12 cellular contexts compared by ENCODE assay signal in the genomic region with DNA sequence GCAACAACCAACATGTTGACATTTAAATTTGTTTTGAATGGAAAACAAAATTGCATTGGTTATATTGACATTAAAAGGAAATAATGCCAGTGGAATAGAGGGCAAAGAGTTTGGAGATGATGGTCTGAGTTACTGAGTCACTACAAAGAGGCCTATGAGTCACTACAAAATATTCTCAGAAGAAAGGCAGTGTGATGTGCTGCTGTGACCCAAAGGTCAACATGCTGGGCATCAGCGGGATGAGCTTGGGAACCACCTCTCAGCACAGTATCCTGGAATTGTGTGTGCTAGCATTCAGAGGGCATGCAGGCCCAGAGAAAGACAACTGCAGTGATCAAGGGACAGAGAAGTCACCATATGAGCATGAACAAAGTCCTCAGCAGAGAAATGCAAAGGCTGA. TPM values are rescaled to one million over a fixed set of nuclear protein-coding genes. Genes with fewer than 3 reads are reported as not detected.
DNase-seq lines count a peak whose midpoint lies in the region; ATAC-seq, FAIRE-seq and TF ChIP-seq lines count a peak whose summit lies in the region.
"Had no signal": no experiment of that assay in that cellular context is flagged by ENCODE, and none has a peak within 500 bp of the region (broad histone marks: within the 10 kb centered on the region; RNA-seq: fewer than 3 reads in every experiment).

No MANE protein-coding gene starts in this region.

- H3K4me3 ChIP-seq in GM12878 = peak overlapping the region; percentile 22; the same call in 1 of the 2 replicates
- no peak overlapping the region for H3K4me3 ChIP-seq in hepatocyte

- no peaks in the 10 kb centered on the region for H4K20me1 ChIP-seq in GM12878 (ENCODE audit: control insufficient read depth, insufficient read depth)
- H4K20me1 ChIP-seq in hepatocyte (ENCODE audit: insufficient read depth, poor library complexity, severe bottlenecking) = no peaks in the 10 kb centered on the region

- H2AFZ ChIP-seq in GM12878 (ENCODE audit: control insufficient read depth, low read depth, low read length) (no peak overlapping the region), hepatocyte (no peak overlapping the region)

- peaks cover 22% of the 10 kb centered on the region for H3K9me3 Mint-ChIP-seq in nephron progenitor cell

- H3K4me1 Mint-ChIP-seq in nephron progenitor cell = peaks cover 30% of the 10 kb centered on the region

- H3K36me3 ChIP-seq in GM12878 (ENCODE audit: control insufficient read depth in 2 of 2, insufficient read depth in 2 of 2, low read length in 1 of 2) (no peaks in the 10 kb centered on the region; a peak in 2 of 4 replicates), hepatocyte (replicated peaks; ENCODE audit: insufficient read depth, low read depth) (no peaks in the 10 kb centered on the region)

- no peak for TF ChIP-seq RAD21 in GM12878 (IDR thresholded peaks at IDR 0.05; ENCODE audit: insufficient read depth, low read depth, low read length)

- CTCF ChIA-PET in GM12878 (lab: Yijun Ruan, JAX) = no interaction called here

- intact Hi-C loops in GM12878 (cut with micrococcal nuclease; ENCODE audit: unreplicated experiment) = no loop called here

- no peak for ATAC-seq in GM12878
- no peak for ATAC-seq in GM19324 (IDR thresholded peaks at IDR 0.05; ENCODE audit: low FRiP score, unreplicated experiment)
- ATAC-seq in HG03045 (IDR thresholded peaks at IDR 0.05; ENCODE audit: unreplicated experiment) = no peak

- H3K4me2 ChIP-seq in GM12878 (ENCODE audit: control insufficient read depth, insufficient read depth) (no peak overlapping the region; the same call in 1 of the 2 replicates), hepatocyte (no peak overlapping the region)

- H3K27ac ChIP-seq in GM12878 (ENCODE audit: control insufficient read depth, insufficient read depth) = no peak overlapping the region
- no peak overlapping the region for H3K27ac ChIP-seq in hepatocyte

- no peak for TF ChIP-seq POLR2A in GM12878 (IDR thresholded peaks at IDR 0.05; ENCODE audit: low read depth, low read length)

- RAD21 ChIA-PET in GM12878 (lab: Charles Lee; ENCODE audit: unreplicated experiment) = interaction anchor here (1.5 kb wide), 1 partner anchor 83 kb away, joined by 4 read pairs; no protein-coding TSS in a partner anchor

- no TSS peak for BruUV-seq in GM12878 (replicated peaks; lab: Mats Ljungman, UMichigan)

- H3K9ac ChIP-seq in GM12878 (ENCODE audit: control insufficient read depth, insufficient read depth, low read length) = no peak overlapping the region

- POLR2A ChIA-PET in GM12878 (lab: Charles Lee) = no interaction called here

- H3K27me3 ChIP-seq in GM12878 (replicated peaks in 1 of 2; ENCODE audit: control insufficient read depth in 2 of 2, insufficient read depth in 2 of 2, low read length in 1 of 2) = no peaks in the 10 kb centered on the region
- no peaks in the 10 kb centered on the region for H3K27me3 ChIP-seq in hepatocyte

- no peak for FAIRE-seq in GM12878 (lab: Jason Lieb, UNC)
- FAIRE-seq: colon had no signal

- H3K9me3 ChIP-seq in GM12878 (replicated peaks; ENCODE audit: control insufficient read depth, insufficient read depth, low read length) (no peaks in the 10 kb centered on the region), hepatocyte (ENCODE audit: low read depth) (no peaks in the 10 kb centered on the region)

- H3K4me3 Mint-ChIP-seq in nephron progenitor cell = peak overlapping the region; percentile 52

- TF ChIP-seq EP300 in GM12878 (IDR thresholded peaks at IDR 0.05; ENCODE audit: borderline replicate concordance in 1 of 2, control insufficient read depth in 1 of 2, low read depth in 2 of 2, low read length in 2 of 2) = no peak

- H3K9me2 ChIP-seq in hepatocyte (replicated peaks; ENCODE audit: insufficient read depth) = no peaks in the 10 kb centered on the region

- SMC1A ChIA-PET in GM12878 (lab: Charles Lee; ENCODE audit: uncharacterized antibody, unreplicated experiment) = interaction anchor here (2.1 to 2.9 kb wide), 2 partner anchors 10 to 12 kb away, joined by 5 to 10 read pairs; no protein-coding TSS in a partner anchor

- in situ Hi-C loops in GM12878 (cut with MboI) = no loop called here

- H3K79me2 ChIP-seq in GM12878 (ENCODE audit: control insufficient read depth, insufficient read depth, low read length) (peaks cover 46% of the 10 kb centered on the region), hepatocyte (peaks cover 23% of the 10 kb centered on the region)

- DNase-seq in EL = peak; percentile 79
- peak; percentile 68 for DNase-seq in NCI-H226
- DNase-seq in GM12878 (ENCODE audit: low read depth, low spot score) = no peak
- DNase-seq in nephron progenitor cell = no peak
- no peak for DNase-seq in hepatocyte (ENCODE audit: low spot score)
- no peak for DNase-seq in activated naive CD4-positive, alpha-beta T cell treated with anti-CD3 and anti-CD28 coated beads, Interleukin-2, amount 50 U/mL, for 16 hours
- DNase-seq: NCI-H1105, nucleus accumbens, OCI-M1 had no signal

- H3K27ac Mint-ChIP-seq in nephron progenitor cell = no peak overlapping the region

- no peaks in the 10 kb centered on the region for H3K4me1 ChIP-seq in GM12878 (ENCODE audit: control insufficient read depth, insufficient read depth, low read length)
- peaks cover 6% of the 10 kb centered on the region for H3K4me1 ChIP-seq in hepatocyte (ENCODE audit: insufficient read depth)

- 55% methylated on average over 1 of the region's 1 CpG for WGBS in GM12878 (ENCODE audit: insufficient coverage, insufficient replicate concordance, low lambda C conversion rate, missing lambda C conversion rate)
- 52% methylated on average over 1 of the region's 1 CpG for WGBS in hepatocyte (ENCODE audit: low lambda C conversion rate, missing lambda C conversion rate)

- H3K36me3 Mint-ChIP-seq in nephron progenitor cell (ENCODE audit: low read depth) = peaks cover 4% of the 10 kb centered on the region

- H3K27me3 Mint-ChIP-seq in nephron progenitor cell (ENCODE audit: low read depth, poor library complexity) = no peaks in the 10 kb centered on the region

- no peak for TF ChIP-seq CTCF in GM12878 (IDR thresholded peaks at IDR 0.05 in 2 of 3, conservative IDR thresholded peaks at IDR 0.05 in 1 of 3; ENCODE audit: control insufficient read depth in 2 of 3, extremely low read depth in 1 of 3, insufficient read depth in 1 of 3, low read depth in 3 of 3, low read length in 3 of 3)
- no peak for TF ChIP-seq CTCF in nephron progenitor cell (IDR thresholded peaks at IDR 0.05)
- no peak for TF ChIP-seq CTCF in hepatocyte (IDR thresholded peaks at IDR 0.05; ENCODE audit: poor library complexity)

RNA-seq across cellular contexts. Expression of a gene that starts 2.8 kb away (rescaled TPM):
- total RNA-seq in GM12878 (2013; cell fraction: nucleolus; rRNA removed) = 3.9 and 4.4 TPM in 2 replicates
- 25.0 and 26.5 TPM in 2 replicates for total RNA-seq in GM12878 (2014; rRNA removed)
- total RNA-seq in GM12878 (2014; rRNA removed; fragmentation: Illumina TruSeq; extraction: Trizol) = 14.0 and 15.6 TPM in 2 replicates
- total RNA-seq in GM12878 (2021) = 10.3 and 10.4 TPM in 2 replicates
- 11.5 TPM for polyA plus RNA-seq in GM12878 (2011; ENCODE audit: low read depth)
- polyA plus RNA-seq in GM12878 (2011; rRNA removed) = 27.9 and 30.5 TPM in 2 replicates
- polyA plus RNA-seq in GM12878 (2011; cell fraction: cytosol; rRNA removed) = 31.7 and 33.4 TPM in 2 replicates
- polyA plus RNA-seq in GM12878 (2011; cell fraction: nucleus; rRNA removed) = 14.2 and 16.6 TPM in 2 replicates
- polyA plus RNA-seq in GM12878 (2012) = 12.7 and 15.9 TPM in 2 replicates
- 12.3 and 14.6 TPM in 2 replicates for polyA plus RNA-seq in GM12878 (2014; fragmentation: Illumina TruSeq; extraction: Trizol)
- polyA plus RNA-seq in GM12878 (2014; fragmentation: Nextera tagmentation; extraction: Ambion mirVana) = 10 to 100 TPM in 1 of 2 experiments, 1 to 10 TPM in 1; 5.8 to 10.4 TPM
- 33.7 and 36.4 TPM in 2 replicates for polyA plus RNA-seq in GM12878 (2014; rRNA removed)
- 10 to 100 TPM; 30.0 to 33.4 TPM for polyA plus RNA-seq in GM12878 (2016; fragmentation: Nextera tagmentation; extraction: Ambion mirVana)
- 9.4 TPM in 2 replicates for polyA minus RNA-seq in GM12878 (2011; rRNA and poly(A)+ RNA removed)
- polyA minus RNA-seq in GM12878 (2011; cell fraction: cytosol; rRNA and poly(A)+ RNA removed) = 2.5 and 3.0 TPM in 2 replicates
- 0.77 and 2.1 TPM in 2 replicates for polyA minus RNA-seq in GM12878 (2011; cell fraction: nucleus; rRNA and poly(A)+ RNA removed)
- 10.8 and 14.2 TPM in 2 replicates for total RNA-seq in hepatocyte
- 16.3 and 18.4 TPM in 2 replicates for polyA plus RNA-seq in hepatocyte

RNA-seq across cellular contexts. Expression of a gene that starts 2.8 kb away (rescaled TPM):
- 9.2 TPM in 2 replicates for total RNA-seq in GM12878 (2013; cell fraction: nucleolus; rRNA removed)
- 31.6 and 34.3 TPM in 2 replicates for total RNA-seq in GM12878 (2014; rRNA removed)
- 20.6 and 25.6 TPM in 2 replicates for total RNA-seq in GM12878 (2014; rRNA removed; fragmentation: Illumina TruSeq; extraction: Trizol)
- total RNA-seq in GM12878 (2021) = 29.8 and 43.2 TPM in 2 replicates
- polyA plus RNA-seq in GM12878 (2011; ENCODE audit: low read depth) = 19.5 TPM
- 32.8 and 115 TPM in 2 replicates for polyA plus RNA-seq in GM12878 (2011; rRNA removed)
- polyA plus RNA-seq in GM12878 (2011; cell fraction: cytosol; rRNA removed) = 2.2 and 3.1 TPM in 2 replicates
- 18.3 and 27.0 TPM in 2 replicates for polyA plus RNA-seq in GM12878 (2011; cell fraction: nucleus; rRNA removed)
- polyA plus RNA-seq in GM12878 (2012) = 37.1 and 39.6 TPM in 2 replicates
- 25.7 and 48.3 TPM in 2 replicates for polyA plus RNA-seq in GM12878 (2014; fragmentation: Illumina TruSeq; extraction: Trizol)
- 10 to 100 TPM; 30.2 to 52.9 TPM for polyA plus RNA-seq in GM12878 (2014; fragmentation: Nextera tagmentation; extraction: Ambion mirVana)
- 15.8 and 16.6 TPM in 2 replicates for polyA plus RNA-seq in GM12878 (2014; rRNA removed)
- 10 to 100 TPM; 56.5 to 74.0 TPM for polyA plus RNA-seq in GM12878 (2016; fragmentation: Nextera tagmentation; extraction: Ambion mirVana)
- 9.0 and 10.4 TPM in 2 replicates for polyA minus RNA-seq in GM12878 (2011; rRNA and poly(A)+ RNA removed)
- 6.0 and 7.1 TPM in 2 replicates for polyA minus RNA-seq in GM12878 (2011; cell fraction: cytosol; rRNA and poly(A)+ RNA removed)
- 6.6 and 8.8 TPM in 2 replicates for polyA minus RNA-seq in GM12878 (2011; cell fraction: nucleus; rRNA and poly(A)+ RNA removed)
- 0.32 and 1.7 TPM in 2 replicates for total RNA-seq in hepatocyte
- 13.2 TPM in 2 replicates for polyA plus RNA-seq in hepatocyte

RNA-seq across cellular contexts. Expression of a gene that starts 3.1 kb away (rescaled TPM):
- total RNA-seq in GM12878 (2013; cell fraction: nucleolus; rRNA removed) = 25.7 and 26.0 TPM in 2 replicates
- total RNA-seq in GM12878 (2014; rRNA removed) (15.5 and 16.9 TPM in 2 replicates), GM12878 (2014; rRNA removed; fragmentation: Illumina TruSeq; extraction: Trizol) (29.1 and 29.9 TPM in 2 replicates), GM12878 (2021) (25.7 and 30.7 TPM in 2 replicates), hepatocyte (13.4 and 19.8 TPM in 2 replicates)
- polyA plus RNA-seq in GM12878 (2011; ENCODE audit: low read depth) = 13.1 TPM
- polyA plus RNA-seq in GM12878 (2011; rRNA removed) (43.0 and 50.7 TPM in 2 replicates), GM12878 (2014; fragmentation: Illumina TruSeq; extraction: Trizol) (41.1 and 50.1 TPM in 2 replicates), GM12878 (2014; fragmentation: Nextera tagmentation; extraction: Ambion mirVana) (10 to 100 TPM; 29.5 to 40.6 TPM), GM12878 (2014; rRNA removed) (20.5 and 21.9 TPM in 2 replicates), GM12878 (2016; fragmentation: Nextera tagmentation; extraction: Ambion mirVana) (10 to 100 TPM; 53.0 to 57.5 TPM), hepatocyte (21.5 and 27.2 TPM in 2 replicates)
- 27.1 and 28.8 TPM in 2 replicates for polyA plus RNA-seq in GM12878 (2011; cell fraction: cytosol; rRNA removed)
- polyA plus RNA-seq in GM12878 (2011; cell fraction: nucleus; rRNA removed) = 18.0 TPM in 2 replicates
- 17.9 and 19.8 TPM in 2 replicates for polyA plus RNA-seq in GM12878 (2012)
- 34.4 and 52.9 TPM in 2 replicates for polyA minus RNA-seq in GM12878 (2011; rRNA and poly(A)+ RNA removed)
- 11.9 and 15.4 TPM in 2 replicates for polyA minus RNA-seq in GM12878 (2011; cell fraction: cytosol; rRNA and poly(A)+ RNA removed)
- polyA minus RNA-seq in GM12878 (2011; cell fraction: nucleus; rRNA and poly(A)+ RNA removed) = 15.1 and 27.1 TPM in 2 replicates

RNA-seq across cellular contexts. Expression of a gene that starts 41.5 kb away (rescaled TPM):
- 18.8 and 21.1 TPM in 2 replicates for total RNA-seq in GM12878 (2013; cell fraction: nucleolus; rRNA removed)
- total RNA-seq in GM12878 (2014; rRNA removed) (70.5 and 89.0 TPM in 2 replicates), GM12878 (2014; rRNA removed; fragmentation: Illumina TruSeq; extraction: Trizol) (116 and 118 TPM in 2 replicates), GM12878 (2021) (105 and 106 TPM in 2 replicates), hepatocyte (57.7 and 65.7 TPM in 2 replicates)
- polyA plus RNA-seq in GM12878 (2011; ENCODE audit: low read depth) = 60.2 TPM
- polyA plus RNA-seq in GM12878 (2011; rRNA removed) (353 and 397 TPM in 2 replicates), GM12878 (2014; fragmentation: Illumina TruSeq; extraction: Trizol) (175 and 235 TPM in 2 replicates), GM12878 (2014; fragmentation: Nextera tagmentation; extraction: Ambion mirVana) (100 to 1,000 TPM; 232 to 285 TPM), GM12878 (2014; rRNA removed) (114 and 115 TPM in 2 replicates), GM12878 (2016; fragmentation: Nextera tagmentation; extraction: Ambion mirVana) (100 to 1,000 TPM; 165 to 166 TPM), hepatocyte (87.5 and 103 TPM in 2 replicates)
- 234 and 319 TPM in 2 replicates for polyA plus RNA-seq in GM12878 (2011; cell fraction: cytosol; rRNA removed)
- polyA plus RNA-seq in GM12878 (2011; cell fraction: nucleus; rRNA removed) = 98.3 and 154 TPM in 2 replicates
- polyA plus RNA-seq in GM12878 (2012) = 68.1 and 85.7 TPM in 2 replicates
- polyA minus RNA-seq in GM12878 (2011; rRNA and poly(A)+ RNA removed) = 93.4 and 98.9 TPM in 2 replicates
- polyA minus RNA-seq in GM12878 (2011; cell fraction: cytosol; rRNA and poly(A)+ RNA removed) = 14.0 and 20.4 TPM in 2 replicates
- 19.3 and 23.0 TPM in 2 replicates for polyA minus RNA-seq in GM12878 (2011; cell fraction: nucleus; rRNA and poly(A)+ RNA removed)

RNA-seq across cellular contexts. Expression of a gene that starts 45.6 kb away (rescaled TPM):
- 5.2 and 5.9 TPM in 2 replicates for total RNA-seq in GM12878 (2013; cell fraction: nucleolus; rRNA removed)
- 5.1 and 5.3 TPM in 2 replicates for total RNA-seq in GM12878 (2014; rRNA removed)
- total RNA-seq in GM12878 (2014; rRNA removed; fragmentation: Illumina TruSeq; extraction: Trizol) = 3.8 and 4.8 TPM in 2 replicates
- 4.5 and 5.0 TPM in 2 replicates for total RNA-seq in GM12878 (2021)
- 2.8 TPM for polyA plus RNA-seq in GM12878 (2011; ENCODE audit: low read depth)
- polyA plus RNA-seq in GM12878 (2011; rRNA removed) = 8.1 and 11.9 TPM in 2 replicates
- polyA plus RNA-seq in GM12878 (2011; cell fraction: cytosol; rRNA removed) = 5.7 and 6.6 TPM in 2 replicates
- polyA plus RNA-seq in GM12878 (2011; cell fraction: nucleus; rRNA removed) = 2.8 and 4.1 TPM in 2 replicates
- 3.9 and 5.7 TPM in 2 replicates for polyA plus RNA-seq in GM12878 (2012)
- polyA plus RNA-seq in GM12878 (2014; fragmentation: Illumina TruSeq; extraction: Trizol) = 6.4 and 7.4 TPM in 2 replicates
- polyA plus RNA-seq in GM12878 (2014; fragmentation: Nextera tagmentation; extraction: Ambion mirVana) = 1 to 10 TPM; 3.0 to 3.7 TPM
- polyA plus RNA-seq in GM12878 (2014; rRNA removed) = 4.1 and 4.9 TPM in 2 replicates
- polyA plus RNA-seq in GM12878 (2016; fragmentation: Nextera tagmentation; extraction: Ambion mirVana) = 1 to 10 TPM; 6.1 to 7.1 TPM
- polyA minus RNA-seq in GM12878 (2011; rRNA and poly(A)+ RNA removed) = 6.6 and 7.1 TPM in 2 replicates
- 1.3 and 1.8 TPM in 2 replicates for polyA minus RNA-seq in GM12878 (2011; cell fraction: cytosol; rRNA and poly(A)+ RNA removed)
- polyA minus RNA-seq in GM12878 (2011; cell fraction: nucleus; rRNA and poly(A)+ RNA removed) = 2.4 and 2.5 TPM in 2 replicates
- total RNA-seq in hepatocyte = 1.4 and 2.1 TPM in 2 replicates
- polyA plus RNA-seq in hepatocyte = 0.92 and 1.7 TPM in 2 replicates

Comparison
In these comparisons a context has a peak if more than half of its experiments do, and no peak if none do; other contexts are left out.
1. DNase-seq: peak in EL (single experiment) and NCI-H226 (single experiment); none in GM12878 (single experiment), nephron progenitor cell (single experiment), hepatocyte (single experiment) and activated naive CD4-positive, alpha-beta T cell treated with anti-CD3 and anti-CD28 coated beads, Interleukin-2, amount 50 U/mL, for 16 hours (single experiment).